Comparison of ENCODE assay signal across 19 cellular contexts in genomic region chr2:1922402-1923025, GRCh38.
A peak's percentile ranks its signal among the peaks of the same experiment; 100 is the strongest.
DNase-seq lines count a peak whose midpoint lies in the region; FAIRE-seq and TF ChIP-seq lines count a peak whose summit lies in the region.
"Had no signal": no experiment of that assay in that cellular context is flagged by ENCODE, and none has a peak within 500 bp of the region (broad histone marks: within the 10 kb centered on the region; RNA-seq: fewer than 3 reads in every experiment).

No MANE protein-coding gene starts in this region.

- no peaks in the 10 kb centered on the region for H3K9me3 Mint-ChIP-seq in osteocyte (ENCODE audit: unreplicated experiment)
- no peaks in the 10 kb centered on the region for H3K9me3 Mint-ChIP-seq in nephron progenitor cell
- H3K9me3 Mint-ChIP-seq: CD4-positive, alpha-beta memory T cell had no signal

- TF ChIP-seq CTCF in bronchial epithelial cell (IDR thresholded peaks at IDR 0.05; ENCODE audit: insufficient read depth, low read length, severe bottlenecking) (no peak), hepatocyte (IDR thresholded peaks at IDR 0.05; ENCODE audit: poor library complexity) (no peak), osteocyte (IDR thresholded peaks at IDR 0.05) (no peak), nephron progenitor cell (IDR thresholded peaks at IDR 0.05) (no peak)

- no peaks in the 10 kb centered on the region for H3K79me2 ChIP-seq in hepatocyte

- H3K36me3 ChIP-seq in bronchial epithelial cell (ENCODE audit: control insufficient read depth, insufficient read depth, low read length): no peaks in the 10 kb centered on the region
- H3K36me3 ChIP-seq in hepatocyte (replicated peaks; ENCODE audit: insufficient read depth, low read depth): no peaks in the 10 kb centered on the region

- no peak overlapping the region for H3K27ac Mint-ChIP-seq in osteocyte (ENCODE audit: unreplicated experiment)
- H3K27ac Mint-ChIP-seq in nephron progenitor cell: no peak overlapping the region
- H3K27ac Mint-ChIP-seq: CD4-positive, alpha-beta memory T cell had no signal

- H3K27ac ChIP-seq in hepatocyte: peak overlapping the region; percentile 17
- H3K27ac ChIP-seq: GM23248 had no signal

- no peaks in the 10 kb centered on the region for H3K9me3 ChIP-seq in hepatocyte (ENCODE audit: low read depth)

- no peaks in the 10 kb centered on the region for H4K20me1 ChIP-seq in hepatocyte (ENCODE audit: insufficient read depth, poor library complexity, severe bottlenecking)

- H3K4me3 Mint-ChIP-seq in osteocyte (ENCODE audit: unreplicated experiment) (no peak overlapping the region), nephron progenitor cell (no peak overlapping the region)
- H3K4me3 Mint-ChIP-seq: CD4-positive, alpha-beta memory T cell had no signal

- H3K4me1 ChIP-seq in hepatocyte (ENCODE audit: insufficient read depth): peaks cover 6% of the 10 kb centered on the region

- no peaks in the 10 kb centered on the region for H3K9me2 ChIP-seq in hepatocyte (replicated peaks; ENCODE audit: insufficient read depth)

- H3K27me3 ChIP-seq in bronchial epithelial cell (ENCODE audit: control insufficient read depth, insufficient read depth, low read length) (no peaks in the 10 kb centered on the region), hepatocyte (no peaks in the 10 kb centered on the region)

- H3K27me3 Mint-ChIP-seq in osteocyte (ENCODE audit: unreplicated experiment) (peaks cover 37% of the 10 kb centered on the region), nephron progenitor cell (ENCODE audit: low read depth, poor library complexity) (peaks cover 6% of the 10 kb centered on the region)
- H3K27me3 Mint-ChIP-seq: CD4-positive, alpha-beta memory T cell had no signal

- DNase-seq in HTR-8/SVneo (ENCODE audit: insufficient read length, low spot score): no peak
- DNase-seq in bronchial epithelial cell (ENCODE audit: low read depth): no peak
- no peak for DNase-seq in hepatocyte (ENCODE audit: low spot score)
- peak; percentile 63 for DNase-seq in osteocyte (ENCODE audit: extremely low spot score, unreplicated experiment)
- no peak for DNase-seq in DMS153 (lab: John Stamatoyannopoulos, UW)
- no peak for DNase-seq in hippocampal formation (lab: John Stamatoyannopoulos, UW)
- no peak for DNase-seq in nephron progenitor cell
- DNase-seq: C1 segment of cervical spinal cord; Calu3; CD4-positive, alpha-beta memory T cell; COR-L47; DND-41; GM23248; H7; HCEC 1CT had no signal

- 92% methylated on average over 25 of the region's 25 CpGs for WGBS in hepatocyte (ENCODE audit: low lambda C conversion rate, missing lambda C conversion rate)

- H3K4me3 ChIP-seq in bronchial epithelial cell (ENCODE audit: low read depth, low read length) (no peak overlapping the region), hepatocyte (no peak overlapping the region)
- H3K4me3 ChIP-seq: GM23248 had no signal

- no peaks in the 10 kb centered on the region for H3K36me3 Mint-ChIP-seq in osteocyte (ENCODE audit: unreplicated experiment)
- H3K36me3 Mint-ChIP-seq in nephron progenitor cell (ENCODE audit: low read depth): no peaks in the 10 kb centered on the region
- H3K36me3 Mint-ChIP-seq: CD4-positive, alpha-beta memory T cell had no signal

- H2AFZ ChIP-seq in hepatocyte: no peak overlapping the region
- H2AFZ ChIP-seq: GM23248 had no signal

- H3K4me1 Mint-ChIP-seq in osteocyte (ENCODE audit: unreplicated experiment): no peaks in the 10 kb centered on the region
- H3K4me1 Mint-ChIP-seq in nephron progenitor cell: peaks cover 10% of the 10 kb centered on the region
- H3K4me1 Mint-ChIP-seq: CD4-positive, alpha-beta memory T cell had no signal

- peak; percentile 59 for FAIRE-seq in HTR-8/SVneo (lab: Jason Lieb, UNC)
- FAIRE-seq in bronchial epithelial cell (lab: Jason Lieb, UNC): peak; percentile 70
- FAIRE-seq: G401.6, GM12892, GM19239, H1 had no signal

- no peak overlapping the region for H3K4me2 ChIP-seq in hepatocyte
